8 cellular contexts compared by ENCODE assay signal in genomic region chr12:8320251-8320730, GRCh38.
A peak's percentile ranks its signal among the peaks of the same experiment; 100 is the strongest.
DNase-seq lines count a peak whose midpoint lies in the region; ATAC-seq and TF ChIP-seq lines count a peak whose summit lies in the region.
"Not testable (repeated sequence)": the region's sequence is repeated elsewhere in the genome, so short reads cannot be mapped to it uniquely, and the experiment has no call there.

No MANE protein-coding gene starts in this region.

- not testable (repeated sequence) for H3K9me3 Mint-ChIP-seq in GM23338; activated T-cell treated with anti-CD3 and anti-CD28 coated beads, Interleukin-2, amount 50 U/mL, for 24 hours

- H3K79me2 ChIP-seq in GM23338 (replicated peaks; ENCODE audit: insufficient read depth); mammary epithelial cell (ENCODE audit: insufficient read depth, low read length): not testable (repeated sequence)

- H4K20me1 ChIP-seq in GM23338 (replicated peaks; ENCODE audit: insufficient read depth); mammary epithelial cell (ENCODE audit: insufficient read depth, low read length): not testable (repeated sequence)

- peak overlapping the region; percentile 61 for H3K4me2 ChIP-seq in GM23338
- not testable (repeated sequence) for H3K4me2 ChIP-seq in mammary epithelial cell (ENCODE audit: insufficient read depth, low read depth, low read length)

- not testable (repeated sequence) for TF ChIP-seq POLR2A in transverse colon (IDR thresholded peaks at IDR 0.05)

- 14% methylated on average over 8 of the region's 11 CpGs for WGBS in mammary epithelial cell (ENCODE audit: low coverage, missing lambda C conversion rate)
- WGBS in transverse colon (ENCODE audit: low coverage in 1 of 2), 2 donors, result 51% methylated on average over 11 of the region's 11 CpGs; no CpG with 5 or more reads in 1 of the 2 donors

- dilution Hi-C loops in mammary epithelial cell (cut with HindIII; ENCODE audit: low sequenced_read_pairs), result not testable (repeated sequence)

- DNase-seq in GM23338 (ENCODE audit: low spot score), result peak; percentile 66
- DNase-seq in NOMO-1 treated with DMSO at 0.1 percent for 48 hours (lab: John Stamatoyannopoulos, UW; ENCODE audit: unreplicated experiment), result peak; percentile 21
- peak; percentile 32 for DNase-seq in activated CD4-positive, CD25-positive, alpha-beta regulatory T cell treated with anti-CD3 and anti-CD28 coated beads, Interleukin-2, amount 50 U/mL, for 72 hours
- peak; percentile 41 for DNase-seq in activated T-cell treated with anti-CD3 and anti-CD28 coated beads, Interleukin-2, amount 50 U/mL, for 24 hours
- DNase-seq in mammary epithelial cell, result peak; percentile 3
- DNase-seq in left kidney (ENCODE audit: low read depth, low spot score), result peak; percentile 74
- DNase-seq in stimulated activated CD4-positive, alpha-beta T cell treated with anti-CD3 and anti-CD28 coated beads, Interleukin-15, amount 100 ng/mL, for 24 hours, result peak; percentile 39
- peak; percentile 12 for DNase-seq in transverse colon

- H3K4me3 Mint-ChIP-seq in GM23338, result 0 out of 3 replicates have a peak overlapping the region, but pooled peaks have one; percentile 32
- H3K4me3 Mint-ChIP-seq in activated T-cell treated with anti-CD3 and anti-CD28 coated beads, Interleukin-2, amount 50 U/mL, for 24 hours, result peak overlapping the region; percentile 62

- not testable (repeated sequence) for H3K4me3 ChIP-seq in GM23338; mammary epithelial cell (replicated peaks in 1 of 3; ENCODE audit: insufficient read depth in 1 of 3, low read depth in 2 of 3, low read length in 3 of 3); transverse colon

- H3F3A ChIP-seq in GM23338 (replicated peaks; ENCODE audit: low read depth), result not testable (repeated sequence)

- H3K9me2 ChIP-seq in GM23338 (ENCODE audit: insufficient read depth), result not testable (repeated sequence)

- H3K27ac Mint-ChIP-seq in GM23338, result peak overlapping the region; percentile 54; the same call in 1 of the 2 replicates
- H3K27ac Mint-ChIP-seq in activated T-cell treated with anti-CD3 and anti-CD28 coated beads, Interleukin-2, amount 50 U/mL, for 24 hours, result peak overlapping the region; percentile 51

- ATAC-seq in GM23338, result not testable (repeated sequence)

- not testable (repeated sequence) for H3K27me3 Mint-ChIP-seq in GM23338 (ENCODE audit: insufficient read depth, low read depth, poor library complexity); activated T-cell treated with anti-CD3 and anti-CD28 coated beads, Interleukin-2, amount 50 U/mL, for 24 hours

- BruUV-seq in mammary epithelial cell (replicated peaks; lab: Mats Ljungman, UMichigan), result not testable (repeated sequence)

- peaks cover 52% of the 10 kb centered on the region for H3K4me1 Mint-ChIP-seq in GM23338
- peaks cover 23% of the 10 kb centered on the region for H3K4me1 Mint-ChIP-seq in activated T-cell treated with anti-CD3 and anti-CD28 coated beads, Interleukin-2, amount 50 U/mL, for 24 hours (ENCODE audit: low read depth)

- not testable (repeated sequence) for H3K9me3 ChIP-seq in mammary epithelial cell (replicated peaks; ENCODE audit: insufficient read depth, low read length); transverse colon

- in situ Hi-C loops in mammary epithelial cell (cut with MboI; ENCODE audit: low sequenced_read_pairs in 2 of 2); transverse colon (cut with MboI; ENCODE audit: low pct_ligation_motif_present in 1 of 4, low pct_unique_long_range_greater_than_20kb in 1 of 4, low sequenced_read_pairs in 3 of 4): not testable (repeated sequence)

- not testable (repeated sequence) for H3K36me3 Mint-ChIP-seq in GM23338 (ENCODE audit: low read depth); activated T-cell treated with anti-CD3 and anti-CD28 coated beads, Interleukin-2, amount 50 U/mL, for 24 hours (ENCODE audit: low read depth)

- not testable (repeated sequence) for TF ChIP-seq CTCF in GM23338 (conservative IDR thresholded peaks at IDR 0.05; ENCODE audit: low read depth in 2 of 2); mammary epithelial cell (conservative IDR thresholded peaks at IDR 0.05 in 1 of 2, IDR thresholded peaks at IDR 0.05 in 1 of 2; ENCODE audit: extremely low read depth in 1 of 2, insufficient read depth in 1 of 2, low read depth in 1 of 2, low read length in 2 of 2); transverse colon (IDR thresholded peaks at IDR 0.05)

- H3K27ac ChIP-seq in GM23338 (ENCODE audit: low read depth); mammary epithelial cell (ENCODE audit: insufficient read depth, low read depth, low read length); transverse colon: not testable (repeated sequence)

- H3K27me3 ChIP-seq in GM23338 (ENCODE audit: insufficient read depth); mammary epithelial cell (ENCODE audit: insufficient read depth, low read length); transverse colon: not testable (repeated sequence)

- H2AFZ ChIP-seq in GM23338; mammary epithelial cell (ENCODE audit: low read depth, low read length): not testable (repeated sequence)

- not testable (repeated sequence) for TF ChIP-seq EP300 in transverse colon (IDR thresholded peaks at IDR 0.05; ENCODE audit: low read depth)

- intact Hi-C loops in mammary epithelial cell (cut with micrococcal nuclease); transverse colon (cut with DNase I; ENCODE audit: low total_unique reads): not testable (repeated sequence)

- H3K9ac ChIP-seq in mammary epithelial cell (ENCODE audit: insufficient read depth, low read length), result not testable (repeated sequence)

- CTCF ChIA-PET in mammary epithelial cell (lab: Charles Lee; ENCODE audit: low non-redundant PET), result not testable (repeated sequence)

- peaks cover 37% of the 10 kb centered on the region for H3K4me1 ChIP-seq in GM23338 (ENCODE audit: insufficient read depth)
- H3K4me1 ChIP-seq in mammary epithelial cell (ENCODE audit: insufficient read depth, low read length); transverse colon: not testable (repeated sequence)

- H3K36me3 ChIP-seq in GM23338 (ENCODE audit: insufficient read depth); mammary epithelial cell (ENCODE audit: insufficient read depth, low read length); transverse colon: not testable (repeated sequence)

Comparison
In these comparisons a context has a peak if more than half of its experiments do, and no peak if none do; other contexts are left out.
1. DNase-seq: peak in every context shown above with its lines; median percentile 74 in left kidney; 66 in GM23338; 41 in activated T-cell treated with anti-CD3 and anti-CD28 coated beads, Interleukin-2, amount 50 U/mL, for 24 hours; 39 in stimulated activated CD4-positive, alpha-beta T cell treated with anti-CD3 and anti-CD28 coated beads, Interleukin-15, amount 100 ng/mL, for 24 hours; 32 in activated CD4-positive, CD25-positive, alpha-beta regulatory T cell treated with anti-CD3 and anti-CD28 coated beads, Interleukin-2, amount 50 U/mL, for 72 hours; 21 in NOMO-1 treated with DMSO at 0.1 percent for 48 hours; 12 in transverse colon; 3 in mammary epithelial cell.